In the genomic region with DNA sequence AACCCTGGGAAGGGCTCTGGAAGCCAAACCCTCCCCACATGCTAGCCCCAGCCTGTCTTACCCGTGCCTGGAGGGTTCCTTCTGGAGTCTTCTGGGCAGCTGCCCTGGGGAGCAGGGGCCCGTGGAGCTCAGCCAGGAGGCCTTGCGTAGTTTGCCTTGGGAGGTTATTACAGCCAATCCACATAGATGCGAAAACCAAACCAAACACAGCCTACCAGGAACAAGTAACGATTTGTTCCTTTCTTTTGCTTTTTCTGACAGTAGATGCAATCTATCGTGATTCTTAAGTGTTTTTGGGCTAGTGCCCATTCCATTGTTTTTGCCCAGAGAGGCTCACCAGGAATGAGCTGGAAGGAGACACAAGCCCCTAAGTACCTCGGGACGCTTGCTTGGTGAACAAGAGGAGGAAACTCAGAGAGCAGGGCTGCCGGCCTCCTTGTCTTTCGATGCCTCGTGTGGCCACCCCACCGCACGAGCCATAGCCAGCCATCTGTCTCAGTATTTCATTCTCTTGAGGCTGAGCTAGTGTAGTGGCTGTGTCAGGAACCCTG, we compare ENCODE assay signal across 12 cellular contexts.
DNase-seq lines count a peak whose midpoint lies in the region; ATAC-seq and TF ChIP-seq lines count a peak whose summit lies in the region.
"Had no signal": no experiment of that assay in that cellular context is flagged by ENCODE, and none has a peak within 500 bp of the region (broad histone marks: within the 10 kb centered on the region; RNA-seq: fewer than 3 reads in every experiment).

No MANE protein-coding gene starts in this region.

- no peak overlapping the region for H3K27ac Mint-ChIP-seq in activated naive CD8-positive, alpha-beta T cell treated with anti-CD3 and anti-CD28 coated beads, Interleukin-2, amount 50 U/mL, for 24 hours
- H3K27ac Mint-ChIP-seq: nephron had no signal

- H3K79me1 ChIP-seq in IMR-90 (ENCODE audit: low read depth in 1 of 2, low read length in 2 of 2): no peaks in the 10 kb centered on the region

- in situ Hi-C loops in IMR-90 (cut with MboI; ENCODE audit: low sequenced_read_pairs): no loop called here

- 100% methylated on average over 2 of the region's 13 CpGs; no CpG with 5 or more reads in 1 of the 2 experiments for WGBS in IMR-90 (ENCODE audit: extremely low coverage in 2 of 2, insufficient read length in 1 of 2), 2 experiments

- DNase-seq in IMR-90 (no peak), RPMI7951 (ENCODE audit: low read depth) (peak; percentile 49), epithelial cell of esophagus (ENCODE audit: low read depth) (peak; percentile 20), pons (ENCODE audit: low spot score) (peak; percentile 45), SKM-1 treated with dmso at 0.1 percent for 144 hours (lab: John Stamatoyannopoulos, UW; ENCODE audit: unreplicated experiment) (no peak), inferior parietal cortex (ENCODE audit: extremely low spot score) (no peak)
- no peak for DNase-seq in activated naive CD8-positive, alpha-beta T cell treated with anti-CD3 and anti-CD28 coated beads, Interleukin-2, amount 50 U/mL, for 24 hours
- DNase-seq: activated CD4-positive, alpha-beta T cell treated with anti-CD3 and anti-CD28 coated beads for 48 hours; GM23248; spleen had no signal

- 0 out of 2 replicates have a peak, but pooled peaks cover 3% of the 10 kb centered on the region for H3K9me1 ChIP-seq in IMR-90 (ENCODE audit: insufficient read depth, low read length)

- no peaks in the 10 kb centered on the region for H3K9me3 Mint-ChIP-seq in activated naive CD8-positive, alpha-beta T cell treated with anti-CD3 and anti-CD28 coated beads, Interleukin-2, amount 50 U/mL, for 24 hours
- H3K9me3 Mint-ChIP-seq: nephron had no signal

- no peak overlapping the region for H2BK15ac ChIP-seq in IMR-90 (ENCODE audit: low read depth, low read length)

- intact Hi-C loops in IMR-90 (cut with micrococcal nuclease): no loop called here

- H3K9ac ChIP-seq in IMR-90 (ENCODE audit: low read depth, low read length): no peak overlapping the region
- H3K9ac ChIP-seq: GM23248 had no signal

- no peak overlapping the region for H3K56ac ChIP-seq in IMR-90 (ENCODE audit: extremely low read depth, insufficient read depth, low read length)

- no peak for TF ChIP-seq RAD21 in IMR-90 (IDR thresholded peaks at IDR 0.05; ENCODE audit: low read length)

- no peak overlapping the region for H2BK5ac ChIP-seq in IMR-90 (ENCODE audit: low read depth, low read length, poor library complexity, severe bottlenecking)

- BruUV-seq in IMR-90 (replicated peaks; lab: Mats Ljungman, UMichigan): no TSS peak

- no peaks in the 10 kb centered on the region for H3K9me3 ChIP-seq in IMR-90 (ENCODE audit: control insufficient read depth, insufficient read depth, low read length)
- H3K9me3 ChIP-seq: spleen, thoracic aorta had no signal

- no peak overlapping the region; the same call in 1 of the 2 replicates for H3K14ac ChIP-seq in IMR-90 (replicated peaks; ENCODE audit: low read depth, low read length)

- H4K20me1 ChIP-seq in IMR-90 (ENCODE audit: insufficient read depth, low read length): no peaks in the 10 kb centered on the region

- H2AK9ac ChIP-seq in IMR-90 (replicated peaks; ENCODE audit: low read depth, low read length, poor library complexity): peak overlapping the region; percentile 65

- H4K5ac ChIP-seq in IMR-90 (ENCODE audit: low read depth, low read length): no peak overlapping the region

- no peaks in the 10 kb centered on the region for H3K27me3 ChIP-seq in IMR-90 (ENCODE audit: control insufficient read depth, insufficient read depth, low read length)
- H3K27me3 ChIP-seq: spleen had no signal

- no peak overlapping the region for H2BK20ac ChIP-seq in IMR-90 (ENCODE audit: low read depth, low read length)

- H3K36me3 ChIP-seq in IMR-90 (ENCODE audit: control insufficient read depth, insufficient read depth, low read length): no peaks in the 10 kb centered on the region
- H3K36me3 ChIP-seq: thoracic aorta had no signal

- TF ChIP-seq POLR2A in IMR-90 (IDR thresholded peaks at IDR 0.05; ENCODE audit: low read depth, low read length): no peak

- H2AK5ac ChIP-seq in IMR-90 (ENCODE audit: low read depth, low read length): no peak overlapping the region

- no peak for TF ChIP-seq CTCF in IMR-90 (conservative IDR thresholded peaks at IDR 0.05; ENCODE audit: low read depth, low read length)
- TF ChIP-seq CTCF in epithelial cell of esophagus (IDR thresholded peaks at IDR 0.05; ENCODE audit: insufficient read depth, low read depth, low read length, missing control alignments): no peak

- H3K4me3 ChIP-seq in IMR-90 (ENCODE audit: insufficient read depth, low read depth, low read length): no peak overlapping the region
- no peak overlapping the region for H3K4me3 ChIP-seq in epithelial cell of esophagus (ENCODE audit: low read length)
- H3K4me3 ChIP-seq: GM23248, spleen, thoracic aorta had no signal

- dilution Hi-C loops in IMR-90 (cut with HindIII; ENCODE audit: low sequenced_read_pairs, unreplicated experiment): no loop called here

- H4K8ac ChIP-seq in IMR-90 (ENCODE audit: low read depth in 2 of 2, low read length in 2 of 2): no peak overlapping the region

- H3K36me3 Mint-ChIP-seq in activated naive CD8-positive, alpha-beta T cell treated with anti-CD3 and anti-CD28 coated beads, Interleukin-2, amount 50 U/mL, for 24 hours (ENCODE audit: low read depth): peaks cover 5% of the 10 kb centered on the region

- CTCF ChIA-PET in IMR-90 (lab: Yijun Ruan, JAX): interaction anchor here (0.6 kb wide), 1 partner anchor 222 kb away, joined by 3 read pairs; no protein-coding TSS in a partner anchor

- H2AFZ ChIP-seq in IMR-90 (replicated peaks; ENCODE audit: low read length, poor library complexity): no peak overlapping the region
- H2AFZ ChIP-seq: GM23248 had no signal

- no peak overlapping the region for H3K18ac ChIP-seq in IMR-90 (ENCODE audit: low read depth, low read length)

- H3K4me3 Mint-ChIP-seq in activated naive CD8-positive, alpha-beta T cell treated with anti-CD3 and anti-CD28 coated beads, Interleukin-2, amount 50 U/mL, for 24 hours: no peak overlapping the region
- H3K4me3 Mint-ChIP-seq: nephron had no signal

- H3K27me3 Mint-ChIP-seq in activated naive CD8-positive, alpha-beta T cell treated with anti-CD3 and anti-CD28 coated beads, Interleukin-2, amount 50 U/mL, for 24 hours: no peaks in the 10 kb centered on the region

- no peaks in the 10 kb centered on the region for H3K4me1 ChIP-seq in IMR-90 (ENCODE audit: control insufficient read depth, insufficient read depth, low read length)
- H3K4me1 ChIP-seq: spleen had no signal

- no peak overlapping the region for H4K91ac ChIP-seq in IMR-90 (ENCODE audit: insufficient read depth, low read depth, low read length)

- no peak overlapping the region for H3K27ac ChIP-seq in IMR-90 (ENCODE audit: insufficient read depth, low read length)
- H3K27ac ChIP-seq: GM23248, spleen, thoracic aorta had no signal

- POLR2A ChIA-PET in IMR-90 (lab: Charles Lee; ENCODE audit: unreplicated experiment): no interaction called here

- no peak overlapping the region for H2BK120ac ChIP-seq in IMR-90 (ENCODE audit: low read depth, low read length)

- ATAC-seq in IMR-90 (ENCODE audit: low read depth): no peak
- no peak for ATAC-seq in activated naive CD8-positive, alpha-beta T cell treated with anti-CD3 and anti-CD28 coated beads, Interleukin-2, amount 50 U/mL, for 24 hours

- no peak overlapping the region for H3K4ac ChIP-seq in IMR-90 (ENCODE audit: low read depth, low read length)

- H3K23ac ChIP-seq in IMR-90 (ENCODE audit: low read depth, low read length): no peak overlapping the region

- no peak overlapping the region for H3K4me2 ChIP-seq in IMR-90 (ENCODE audit: low read depth, low read length)

- H3K4me1 Mint-ChIP-seq in activated naive CD8-positive, alpha-beta T cell treated with anti-CD3 and anti-CD28 coated beads, Interleukin-2, amount 50 U/mL, for 24 hours: peaks cover 10% of the 10 kb centered on the region

TF ChIP-seq in IMR-90, 13 proteins besides CTCF, POLR2A, EP300 and RAD21:
- no peak for TF ChIP-seq MAZ (IDR thresholded peaks at IDR 0.05; ENCODE audit: borderline replicate concordance, low read depth, low read length)
- TF ChIP-seq RFX5 (IDR thresholded peaks at IDR 0.05; ENCODE audit: low read depth, low read length): no peak
- TF ChIP-seq NFE2L2 (IDR thresholded peaks at IDR 0.05; ENCODE audit: low read depth, low read length): no peak
- TF ChIP-seq SMC3 (IDR thresholded peaks at IDR 0.05; ENCODE audit: low read depth, low read length): no peak
- TF ChIP-seq MAFK (IDR thresholded peaks at IDR 0.05; ENCODE audit: low read depth, low read length): no peak
- no peak for TF ChIP-seq BHLHE40 (IDR thresholded peaks at IDR 0.05; ENCODE audit: low read depth, low read length)

Comparison
In these comparisons a context has a peak if more than half of its experiments do, and no peak if none do; other contexts are left out.
1. DNase-seq: peak in RPMI7951 (single experiment), epithelial cell of esophagus (single experiment) and pons (single experiment); none in IMR-90 (single experiment), activated naive CD8-positive, alpha-beta T cell treated with anti-CD3 and anti-CD28 coated beads, Interleukin-2, amount 50 U/mL, for 24 hours (single experiment), SKM-1 treated with dmso at 0.1 percent for 144 hours (single experiment) and inferior parietal cortex (single experiment).